Comparison of ENCODE assay signal across 24 cellular contexts in the genomic region with DNA sequence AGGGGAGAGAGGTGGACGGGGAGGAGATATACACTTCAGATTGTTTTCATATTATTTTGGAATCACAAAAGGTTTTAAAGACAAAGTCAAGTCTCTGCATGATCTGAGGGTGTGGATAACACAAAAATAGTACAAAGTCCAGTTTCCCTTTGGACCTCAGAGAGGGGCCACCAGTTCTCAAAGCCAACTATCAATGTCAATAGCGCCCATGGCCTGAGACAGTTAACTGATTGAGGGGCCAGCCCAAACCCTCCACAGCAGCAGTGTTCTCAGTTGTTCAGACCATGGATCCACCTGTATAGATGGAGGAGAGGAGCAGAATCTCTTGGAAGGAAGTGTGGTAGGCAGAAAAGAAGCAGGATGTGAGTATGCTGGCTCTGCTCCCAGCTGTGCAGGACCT.
"Had no signal": no experiment of that assay in that cellular context is flagged by ENCODE, and none has a peak within 500 bp of the region (broad histone marks: within the 10 kb centered on the region; RNA-seq: fewer than 3 reads in every experiment).

No MANE protein-coding gene starts in this region.

- DNase-seq: dermis blood vessel endothelial cell; dorsolateral prefrontal cortex; effector CD4-positive, alpha-beta T cell; effector memory CD4-positive, alpha-beta T cell; foreskin keratinocyte; heart left ventricle; hypothalamus; immature natural killer cell; islet precursor cell; kidney; kidney glomerular epithelial cell; left lung; left ventricle myocardium superior; lower lobe of right lung; mesenchymal stem cell; mucosa of descending colon had no signal

- H3K4me3 Mint-ChIP-seq: immature natural killer cell, mesothelial cell of epicardium had no signal

- H2AFZ ChIP-seq: hepatocyte had no signal

- H3K27ac Mint-ChIP-seq: mesothelial cell of epicardium had no signal

- H3K4me3 ChIP-seq: coronary artery, dorsolateral prefrontal cortex, esophagus muscularis mucosa, gastroesophageal sphincter, heart left ventricle, hepatocyte, left lung, lower lobe of right lung, mucosa of descending colon had no signal

- H3K9me3 ChIP-seq: esophagus muscularis mucosa, gastroesophageal sphincter, heart left ventricle, left lung, lower lobe of right lung, mucosa of descending colon had no signal

- ATAC-seq: foreskin keratinocyte, gastroesophageal sphincter, heart left ventricle, left lung, left ventricle myocardium superior, lower lobe of right lung, mucosa of descending colon had no signal

- FAIRE-seq: colon, endothelial cell of umbilical vein, frontal cortex, kidney had no signal

- H3K27ac ChIP-seq: coronary artery, dorsolateral prefrontal cortex, esophagus muscularis mucosa, foreskin keratinocyte, gastroesophageal sphincter, heart left ventricle, hepatocyte, left lung, lower lobe of right lung had no signal

- H3K4me2 ChIP-seq: hepatocyte had no signal

- H3K9me3 Mint-ChIP-seq: immature natural killer cell, mesothelial cell of epicardium had no signal

- H3K27me3 ChIP-seq: dorsolateral prefrontal cortex, esophagus muscularis mucosa, foreskin keratinocyte, gastroesophageal sphincter, heart left ventricle, hepatocyte, left lung had no signal
